ENCODE assay signal across 7 cellular contexts in genomic region chr1:203161175-203161574, GRCh38. TPM values are rescaled to one million over a fixed set of nuclear protein-coding genes. Genes with fewer than 3 reads are reported as not detected.
"Had no signal": no experiment of that assay in that cellular context is flagged by ENCODE, and none has a peak within 500 bp of the region (broad histone marks: within the 10 kb centered on the region; RNA-seq: fewer than 3 reads in every experiment).

No MANE protein-coding gene starts in this region.

- H3K27ac Mint-ChIP-seq: GM23338, H9 had no signal

- DNase-seq: H9, HCEC 1CT, IMR-90, KBM-7 had no signal

- H2AFZ ChIP-seq: GM23338 had no signal

- H3K4me3 ChIP-seq: GM23338 had no signal

- ATAC-seq: GM23338 had no signal

- H3K4me3 Mint-ChIP-seq: GM23338, H9 had no signal

- H3K4me2 ChIP-seq: GM23338 had no signal

- H3K4me1 Mint-ChIP-seq: GM23338 had no signal

RNA-seq across cellular contexts. Expression of gene MYBPH, which starts 14.5 kb away (rescaled TPM):
- total RNA-seq: GM23338, H1, H9, HT-29, IMR-90 had no signal

RNA-seq across cellular contexts. Expression of gene CHI3L1, which starts 25.3 kb away (rescaled TPM):
- total RNA-seq: H1, H9, HT-29, IMR-90 had no signal
